ENCODE assay signal across 8 cellular contexts in the genomic region with DNA sequence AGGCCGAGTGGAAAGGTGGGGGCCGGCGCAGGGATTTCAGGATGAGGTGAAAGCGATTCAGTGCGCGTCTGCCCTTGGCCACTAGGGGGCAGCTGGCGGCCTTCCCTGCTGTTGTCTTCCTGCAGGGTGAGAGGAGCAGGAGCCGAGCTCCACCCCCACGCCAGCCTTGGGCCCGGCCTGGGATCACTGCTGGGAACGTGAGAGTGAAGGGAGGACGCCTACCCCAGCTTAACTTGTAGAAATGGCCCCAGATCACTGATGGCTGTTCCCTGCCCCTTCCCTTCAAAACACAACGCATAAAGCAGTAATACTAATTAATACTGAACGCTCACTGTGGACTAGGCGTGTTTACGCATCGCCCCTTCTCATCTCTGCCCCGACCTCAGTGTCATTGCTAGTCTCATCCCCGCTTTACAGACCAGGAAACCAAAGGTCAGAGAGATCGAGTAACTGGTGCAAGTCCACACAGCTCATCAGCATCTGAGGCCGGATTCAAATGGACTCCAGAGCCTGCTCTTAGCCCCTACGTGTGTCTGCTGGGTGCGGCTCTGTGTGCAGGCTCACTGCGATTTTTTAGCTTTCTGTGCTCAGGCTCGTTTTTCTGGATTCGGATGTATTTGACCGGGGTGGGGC. TPM values are rescaled to one million over a fixed set of nuclear protein-coding genes. Genes with fewer than 3 reads are reported as not detected.
DNase-seq lines count a peak whose midpoint lies in the region; ATAC-seq and TF ChIP-seq lines count a peak whose summit lies in the region.

No MANE protein-coding gene starts in this region.

- H3K27me3 ChIP-seq in MG63 = no peaks in the 10 kb centered on the region
- no peaks in the 10 kb centered on the region for H3K27me3 ChIP-seq in RWPE2 (ENCODE audit: insufficient read depth, poor library complexity, severe bottlenecking)
- no peaks in the 10 kb centered on the region for H3K27me3 ChIP-seq in neuronal stem cell (ENCODE audit: control insufficient read depth in 3 of 3, insufficient read depth in 3 of 3, low read depth in 1 of 3, low read length in 3 of 3)

- ATAC-seq in RWPE2 (ENCODE audit: low read depth) (peak; percentile 83), HG02981 (IDR thresholded peaks at IDR 0.05; ENCODE audit: unreplicated experiment) (no peak)

- H3K27ac ChIP-seq in RWPE2 (ENCODE audit: poor library complexity, severe bottlenecking) (no peak overlapping the region), neuronal stem cell (replicated peaks; ENCODE audit: low read length) (peak overlapping the region; percentile 5)

- peak overlapping the region; percentile 99 for H2BK15ac ChIP-seq in neuronal stem cell (ENCODE audit: low read length)

- no peak overlapping the region for H3K14ac ChIP-seq in neuronal stem cell (ENCODE audit: low read length)

- H3K4me2 ChIP-seq in neuronal stem cell (ENCODE audit: insufficient read depth, low read length, poor library complexity, severe bottlenecking) = no peak overlapping the region

- H3K9me3 ChIP-seq in MG63 (no peaks in the 10 kb centered on the region), RWPE2 (ENCODE audit: severe bottlenecking) (no peaks in the 10 kb centered on the region), neuronal stem cell (replicated peaks in 1 of 2; ENCODE audit: control insufficient read depth in 2 of 2, insufficient read depth in 1 of 2, low read depth in 1 of 2, low read length in 2 of 2) (no peaks in the 10 kb centered on the region)

- H2AK5ac ChIP-seq in neuronal stem cell (ENCODE audit: low read depth, low read length) = peak overlapping the region; percentile 89

- TF ChIP-seq CTCF in RWPE2 (IDR thresholded peaks at IDR 0.05; ENCODE audit: poor library complexity, severe bottlenecking) = peak; percentile 95

- H2AFZ ChIP-seq in neuronal stem cell (ENCODE audit: low read length) = peak overlapping the region; percentile 5

- DNase-seq in GDM1 (lab: John Stamatoyannopoulos, UW) (peak; percentile 23), MG63 (peak; percentile 82), RWPE2 (ENCODE audit: low spot score) (peak; percentile 80), fibroblast of the conjunctiva (ENCODE audit: low read depth) (peak; percentile 62), neuronal stem cell (ENCODE audit: low spot score) (peak; percentile 85), stromal cell of bone marrow (ENCODE audit: low read depth) (peak; percentile 67)
- DNase-seq in activated effector memory CD4-positive, alpha-beta T cell treated with Interleukin-2 at 50 U/mL for 16 hours = peak; percentile 35

- no peak overlapping the region for H3K23ac ChIP-seq in neuronal stem cell (ENCODE audit: low read depth, low read length, poor library complexity)

- no peak overlapping the region for H2BK12ac ChIP-seq in neuronal stem cell (ENCODE audit: low read length)

- H4K91ac ChIP-seq in neuronal stem cell (ENCODE audit: low read depth, low read length, poor library complexity) = no peak overlapping the region

- no peak overlapping the region for H3K4me3 ChIP-seq in MG63
- no peak overlapping the region for H3K4me3 ChIP-seq in RWPE2 (ENCODE audit: severe bottlenecking)
- no peak overlapping the region for H3K4me3 ChIP-seq in neuronal stem cell (ENCODE audit: low read length in 2 of 2)

- no peak overlapping the region for H2BK120ac ChIP-seq in neuronal stem cell (ENCODE audit: low read depth, low read length)

- WGBS in neuronal stem cell (ENCODE audit: extremely low coverage in 2 of 2, insufficient read length in 2 of 2, insufficient replicate concordance in 1 of 2), 2 donors = no CpG with 5 or more reads among the region's 27 CpGs

- no peak overlapping the region for H3K9ac ChIP-seq in neuronal stem cell (ENCODE audit: low read depth, low read length, poor library complexity)

- no peaks in the 10 kb centered on the region for H3K4me1 ChIP-seq in RWPE2 (ENCODE audit: insufficient read depth, poor library complexity, severe bottlenecking)
- H3K4me1 ChIP-seq in neuronal stem cell (ENCODE audit: control insufficient read depth in 2 of 2, insufficient read depth in 1 of 2, low read depth in 1 of 2, low read length in 2 of 2) = peaks cover 8 to 14% of the 10 kb centered on the region in 2 donors

- no peaks in the 10 kb centered on the region for H3K79me1 ChIP-seq in neuronal stem cell (ENCODE audit: low read depth, low read length)

- H4K8ac ChIP-seq in neuronal stem cell (ENCODE audit: low read depth, low read length) = no peak overlapping the region

- no peak overlapping the region for H3K4ac ChIP-seq in neuronal stem cell (ENCODE audit: low read length)

- H3K36me3 ChIP-seq in MG63 (no peaks in the 10 kb centered on the region), RWPE2 (ENCODE audit: low read depth) (peaks cover 11% of the 10 kb centered on the region; the same call in 1 of the 2 replicates), neuronal stem cell (replicated peaks in 1 of 2; ENCODE audit: control insufficient read depth in 2 of 2, insufficient read depth in 2 of 2, low read length in 2 of 2) (peaks cover 24 to 44% of the 10 kb centered on the region in 2 donors)

- peak overlapping the region; percentile 96 for H3K18ac ChIP-seq in neuronal stem cell (ENCODE audit: low read length)

- H2BK5ac ChIP-seq in neuronal stem cell (ENCODE audit: low read length) = peak overlapping the region; percentile 84

RNA-seq across cellular contexts. Expression of a gene that starts 24.3 kb away (rescaled TPM):
- total RNA-seq in MG63 (2014; rRNA removed; shearing (Covaris generic); ENCODE audit: low replicate concordance) = 16.3 and 29.8 TPM in 2 replicates
- 25.4 TPM for polyA plus RNA-seq in neuronal stem cell (2013, experiment 1 of 2)
- polyA plus RNA-seq in neuronal stem cell (2013, experiment 2 of 2) = 26.4 TPM

RNA-seq across cellular contexts. Expression of a gene that starts 24.6 kb away (rescaled TPM):
- total RNA-seq in MG63 (2014; rRNA removed; shearing (Covaris generic); ENCODE audit: low replicate concordance) = 48.5 and 68.3 TPM in 2 replicates
- 27.4 TPM for polyA plus RNA-seq in neuronal stem cell (2013, experiment 1 of 2)
- polyA plus RNA-seq in neuronal stem cell (2013, experiment 2 of 2) = 27.9 TPM

Comparison
In these comparisons a context has a peak if more than half of its experiments do, and no peak if none do; other contexts are left out.
1. DNase-seq: peak in every context shown above with its lines; median percentile 85 in neuronal stem cell; 82 in MG63; 80 in RWPE2; 67 in stromal cell of bone marrow; 62 in fibroblast of the conjunctiva; 35 in activated effector memory CD4-positive, alpha-beta T cell treated with Interleukin-2 at 50 U/mL for 16 hours; 23 in GDM1.